Comparison of ENCODE assay signal across 1 cellular context in the genomic region with DNA sequence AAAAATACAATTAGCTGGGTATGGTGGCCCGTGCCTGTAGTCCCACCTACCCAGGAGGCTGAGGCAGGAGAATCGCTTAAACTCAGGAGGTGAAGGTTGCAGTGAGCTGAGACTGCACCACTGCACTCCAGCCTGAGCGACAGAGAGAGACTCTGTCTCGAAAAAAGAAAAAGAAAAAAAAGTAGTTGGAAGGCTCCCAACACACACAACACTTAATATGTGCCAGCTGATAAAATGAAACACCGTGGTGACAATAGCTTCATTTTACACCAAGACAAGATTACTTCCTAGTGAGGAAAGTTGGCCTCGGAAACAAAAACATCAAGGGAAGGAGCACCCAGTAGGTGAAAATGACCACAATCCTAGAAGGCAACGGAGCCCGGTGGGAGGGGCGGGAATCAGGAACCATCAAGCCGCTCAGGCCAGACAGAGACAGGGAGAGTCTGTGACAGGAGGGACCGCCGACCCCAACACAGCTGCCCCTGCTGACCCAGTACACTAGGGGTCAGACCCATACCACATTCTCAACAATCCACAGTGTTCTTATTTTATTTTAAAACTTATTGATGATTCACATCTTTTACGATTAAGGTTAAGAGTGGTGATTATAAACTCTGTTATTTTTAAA.
TF ChIP-seq lines count a peak whose summit lies in the region.

No MANE protein-coding gene starts in this region.

TF ChIP-seq in WTC11, 78 proteins besides CTCF, POLR2A, EP300 and RAD21 (continued from another document):
- TF ChIP-seq, protein P1, sequence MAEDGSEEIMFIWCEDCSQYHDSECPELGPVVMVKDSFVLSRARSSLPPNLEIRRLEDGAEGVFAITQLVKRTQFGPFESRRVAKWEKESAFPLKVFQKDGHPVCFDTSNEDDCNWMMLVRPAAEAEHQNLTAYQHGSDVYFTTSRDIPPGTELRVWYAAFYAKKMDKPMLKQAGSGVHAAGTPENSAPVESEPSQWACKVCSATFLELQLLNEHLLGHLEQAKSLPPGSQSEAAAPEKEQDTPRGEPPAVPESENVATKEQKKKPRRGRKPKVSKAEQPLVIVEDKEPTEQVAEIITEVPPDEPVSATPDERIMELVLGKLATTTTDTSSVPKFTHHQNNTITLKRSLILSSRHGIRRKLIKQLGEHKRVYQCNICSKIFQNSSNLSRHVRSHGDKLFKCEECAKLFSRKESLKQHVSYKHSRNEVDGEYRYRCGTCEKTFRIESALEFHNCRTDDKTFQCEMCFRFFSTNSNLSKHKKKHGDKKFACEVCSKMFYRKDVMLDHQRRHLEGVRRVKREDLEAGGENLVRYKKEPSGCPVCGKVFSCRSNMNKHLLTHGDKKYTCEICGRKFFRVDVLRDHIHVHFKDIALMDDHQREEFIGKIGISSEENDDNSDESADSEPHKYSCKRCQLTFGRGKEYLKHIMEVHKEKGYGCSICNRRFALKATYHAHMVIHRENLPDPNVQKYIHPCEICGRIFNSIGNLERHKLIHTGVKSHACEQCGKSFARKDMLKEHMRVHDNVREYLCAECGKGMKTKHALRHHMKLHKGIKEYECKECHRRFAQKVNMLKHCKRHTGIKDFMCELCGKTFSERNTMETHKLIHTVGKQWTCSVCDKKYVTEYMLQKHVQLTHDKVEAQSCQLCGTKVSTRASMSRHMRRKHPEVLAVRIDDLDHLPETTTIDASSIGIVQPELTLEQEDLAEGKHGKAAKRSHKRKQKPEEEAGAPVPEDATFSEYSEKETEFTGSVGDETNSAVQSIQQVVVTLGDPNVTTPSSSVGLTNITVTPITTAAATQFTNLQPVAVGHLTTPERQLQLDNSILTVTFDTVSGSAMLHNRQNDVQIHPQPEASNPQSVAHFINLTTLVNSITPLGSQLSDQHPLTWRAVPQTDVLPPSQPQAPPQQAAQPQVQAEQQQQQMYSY (CRISPR knock-in tag; IDR thresholded peaks at IDR 0.05) = no peak
- TF ChIP-seq FOXK1 (CRISPR knock-in tag; IDR thresholded peaks at IDR 0.05) (no peak), SMAD3 (CRISPR knock-in tag; IDR thresholded peaks at IDR 0.05; ENCODE audit: borderline replicate concordance) (no peak), ZNF219 (CRISPR knock-in tag; IDR thresholded peaks at IDR 0.05; ENCODE audit: borderline replicate concordance) (no peak), NFE2L1 (CRISPR knock-in tag; IDR thresholded peaks at IDR 0.05) (no peak), PRRX2 (CRISPR knock-in tag; IDR thresholded peaks at IDR 0.05) (no peak), ZNF416 (CRISPR knock-in tag; IDR thresholded peaks at IDR 0.05) (no peak)
- TF ChIP-seq, protein P2, sequence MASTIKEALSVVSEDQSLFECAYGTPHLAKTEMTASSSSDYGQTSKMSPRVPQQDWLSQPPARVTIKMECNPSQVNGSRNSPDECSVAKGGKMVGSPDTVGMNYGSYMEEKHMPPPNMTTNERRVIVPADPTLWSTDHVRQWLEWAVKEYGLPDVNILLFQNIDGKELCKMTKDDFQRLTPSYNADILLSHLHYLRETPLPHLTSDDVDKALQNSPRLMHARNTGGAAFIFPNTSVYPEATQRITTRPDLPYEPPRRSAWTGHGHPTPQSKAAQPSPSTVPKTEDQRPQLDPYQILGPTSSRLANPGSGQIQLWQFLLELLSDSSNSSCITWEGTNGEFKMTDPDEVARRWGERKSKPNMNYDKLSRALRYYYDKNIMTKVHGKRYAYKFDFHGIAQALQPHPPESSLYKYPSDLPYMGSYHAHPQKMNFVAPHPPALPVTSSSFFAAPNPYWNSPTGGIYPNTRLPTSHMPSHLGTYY (CRISPR knock-in tag; IDR thresholded peaks at IDR 0.05) = no peak
- TF ChIP-seq, protein P3, sequence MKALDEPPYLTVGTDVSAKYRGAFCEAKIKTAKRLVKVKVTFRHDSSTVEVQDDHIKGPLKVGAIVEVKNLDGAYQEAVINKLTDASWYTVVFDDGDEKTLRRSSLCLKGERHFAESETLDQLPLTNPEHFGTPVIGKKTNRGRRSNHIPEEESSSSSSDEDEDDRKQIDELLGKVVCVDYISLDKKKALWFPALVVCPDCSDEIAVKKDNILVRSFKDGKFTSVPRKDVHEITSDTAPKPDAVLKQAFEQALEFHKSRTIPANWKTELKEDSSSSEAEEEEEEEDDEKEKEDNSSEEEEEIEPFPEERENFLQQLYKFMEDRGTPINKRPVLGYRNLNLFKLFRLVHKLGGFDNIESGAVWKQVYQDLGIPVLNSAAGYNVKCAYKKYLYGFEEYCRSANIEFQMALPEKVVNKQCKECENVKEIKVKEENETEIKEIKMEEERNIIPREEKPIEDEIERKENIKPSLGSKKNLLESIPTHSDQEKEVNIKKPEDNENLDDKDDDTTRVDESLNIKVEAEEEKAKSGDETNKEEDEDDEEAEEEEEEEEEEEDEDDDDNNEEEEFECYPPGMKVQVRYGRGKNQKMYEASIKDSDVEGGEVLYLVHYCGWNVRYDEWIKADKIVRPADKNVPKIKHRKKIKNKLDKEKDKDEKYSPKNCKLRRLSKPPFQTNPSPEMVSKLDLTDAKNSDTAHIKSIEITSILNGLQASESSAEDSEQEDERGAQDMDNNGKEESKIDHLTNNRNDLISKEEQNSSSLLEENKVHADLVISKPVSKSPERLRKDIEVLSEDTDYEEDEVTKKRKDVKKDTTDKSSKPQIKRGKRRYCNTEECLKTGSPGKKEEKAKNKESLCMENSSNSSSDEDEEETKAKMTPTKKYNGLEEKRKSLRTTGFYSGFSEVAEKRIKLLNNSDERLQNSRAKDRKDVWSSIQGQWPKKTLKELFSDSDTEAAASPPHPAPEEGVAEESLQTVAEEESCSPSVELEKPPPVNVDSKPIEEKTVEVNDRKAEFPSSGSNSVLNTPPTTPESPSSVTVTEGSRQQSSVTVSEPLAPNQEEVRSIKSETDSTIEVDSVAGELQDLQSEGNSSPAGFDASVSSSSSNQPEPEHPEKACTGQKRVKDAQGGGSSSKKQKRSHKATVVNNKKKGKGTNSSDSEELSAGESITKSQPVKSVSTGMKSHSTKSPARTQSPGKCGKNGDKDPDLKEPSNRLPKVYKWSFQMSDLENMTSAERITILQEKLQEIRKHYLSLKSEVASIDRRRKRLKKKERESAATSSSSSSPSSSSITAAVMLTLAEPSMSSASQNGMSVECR (CRISPR knock-in tag; IDR thresholded peaks at IDR 0.05; ENCODE audit: borderline replicate concordance) = no peak
